22 cellular contexts compared by ENCODE assay signal in genomic region chr6:170038251-170038650, GRCh38.
DNase-seq lines count a peak whose midpoint lies in the region; ATAC-seq, FAIRE-seq and TF ChIP-seq lines count a peak whose summit lies in the region.
"Had no signal": no experiment of that assay in that cellular context is flagged by ENCODE, and none has a peak within 500 bp of the region (broad histone marks: within the 10 kb centered on the region; RNA-seq: fewer than 3 reads in every experiment).

No MANE protein-coding gene starts in this region.

- peak overlapping the region; percentile 34; the same call in 1 of the 2 replicates for H3K27ac Mint-ChIP-seq in WTC11
- H3K27ac Mint-ChIP-seq: activated CD8-positive, alpha-beta T cell treated with anti-CD3 and anti-CD28 coated beads for 36 hours; activated naive CD8-positive, alpha-beta T cell; activated T-cell treated with anti-CD3 and anti-CD28 coated beads, Interleukin-2, amount 50 U/mL, for 24 hours; CD4-positive, alpha-beta T cell; natural killer cell; stimulated activated effector memory CD8-positive, alpha-beta T cell treated with anti-CD3 and anti-CD28 coated beads, Interleukin-12 subunit alpha, Interleukin-12 subunit beta, amount 100 ng/mL, for 72 hours; T-helper 1 cell treated with Interleukin-12 subunit alpha and Interleukin-12 subunit beta and Interleukin-4 antibody, amounts not matched to agents 30 μg/mL and 1 μg/mL, for 36 hours had no signal

- H3K27me3 Mint-ChIP-seq in WTC11 (ENCODE audit: low read depth) = peaks cover 12% of the 10 kb centered on the region; the same call in 1 of the 2 replicates
- H3K27me3 Mint-ChIP-seq: activated CD8-positive, alpha-beta T cell treated with anti-CD3 and anti-CD28 coated beads for 36 hours; activated naive CD8-positive, alpha-beta T cell had no signal

- FAIRE-seq in kidney (lab: Jason Lieb, UNC) = no peak
- no peak for FAIRE-seq in small intestine (lab: Jason Lieb, UNC)
- FAIRE-seq: H54 had no signal

- no peak for TF ChIP-seq CTCF in HEK293 (tag by site-specific recombination; IDR thresholded peaks at IDR 0.05)
- TF ChIP-seq CTCF in WTC11 (IDR thresholded peaks at IDR 0.05) = no peak
- TF ChIP-seq CTCF in kidney (IDR thresholded peaks at IDR 0.05; ENCODE audit: borderline replicate concordance, extremely low read depth, insufficient read depth) = no peak
- TF ChIP-seq CTCF in PC-3 (conservative IDR thresholded peaks at IDR 0.05; ENCODE audit: low read depth, low read length) = no peak

- H3K27ac ChIP-seq in HEK293 (ENCODE audit: extremely low read depth, low read depth, low read length) = no peak overlapping the region
- no peak overlapping the region for H3K27ac ChIP-seq in kidney (ENCODE audit: low read depth in 2 of 2, low read length in 2 of 2)
- H3K27ac ChIP-seq in small intestine (ENCODE audit: low read depth in 1 of 2, low read length in 1 of 2) = peak overlapping the region in 1 of 2 donors; percentile 86
- H3K27ac ChIP-seq in PC-3 (ENCODE audit: low read length) = no peak overlapping the region
- H3K27ac ChIP-seq: dorsolateral prefrontal cortex, upper lobe of left lung, WERI-Rb-1 had no signal

- POLR2A ChIA-PET in HEK293 (lab: Yijun Ruan, JAX) = no interaction called here
- POLR2A ChIA-PET in WTC11 (lab: Charles Lee) = no interaction called here
- POLR2A ChIA-PET in PC-3 (lab: Charles Lee; ENCODE audit: unreplicated experiment) = no interaction called here

- BruUV-seq in PC-3 (replicated peaks; lab: Mats Ljungman, UMichigan) = no TSS peak

- no peaks in the 10 kb centered on the region for H3K9me2 ChIP-seq in PC-3 (replicated peaks; ENCODE audit: low read length)

- peaks cover 28% of the 10 kb centered on the region for H3K9me3 Mint-ChIP-seq in WTC11

- no peak overlapping the region for H3K9ac ChIP-seq in kidney (ENCODE audit: low read length in 2 of 2)
- H3K9ac ChIP-seq in PC-3 (ENCODE audit: low read length) = no peak overlapping the region

- peak; percentile 42; the same call in 1 of the 2 replicates for ATAC-seq in WTC11
- no peak for ATAC-seq in PC-3
- ATAC-seq: activated CD8-positive, alpha-beta T cell treated with anti-CD3 and anti-CD28 coated beads for 36 hours; natural killer cell; stimulated activated effector memory CD8-positive, alpha-beta T cell treated with anti-CD3 and anti-CD28 coated beads, Interleukin-12 subunit alpha, Interleukin-12 subunit beta, amount 100 ng/mL, for 72 hours had no signal

- no peak overlapping the region for H3K4me2 ChIP-seq in PC-3 (ENCODE audit: low read length)

- H3K4me1 ChIP-seq in HEK293 (ENCODE audit: control insufficient read depth, insufficient read depth, low read length) (no peaks in the 10 kb centered on the region), kidney (ENCODE audit: control insufficient read depth in 1 of 2, insufficient read depth in 1 of 2, low read depth in 1 of 2, low read length in 2 of 2) (no peaks in the 10 kb centered on the region), small intestine (ENCODE audit: control insufficient read depth in 2 of 2, insufficient read depth in 1 of 2, low read depth in 1 of 2, low read length in 1 of 2) (no peaks in the 10 kb centered on the region), PC-3 (ENCODE audit: insufficient read depth, low read length) (no peaks in the 10 kb centered on the region)

- H3K36me3 ChIP-seq in HEK293 (ENCODE audit: control insufficient read depth in 2 of 2, insufficient read depth in 1 of 2, low read length in 2 of 2) = no peaks in the 10 kb centered on the region
- no peaks in the 10 kb centered on the region for H3K36me3 ChIP-seq in kidney (ENCODE audit: control insufficient read depth in 1 of 2, insufficient read depth in 2 of 2, low read length in 2 of 2)
- H3K36me3 ChIP-seq in small intestine (ENCODE audit: control insufficient read depth in 2 of 2, insufficient read depth in 2 of 2, low read length in 2 of 2) = no peaks in the 10 kb centered on the region
- H3K36me3 ChIP-seq in PC-3 (ENCODE audit: low read depth, low read length) = no peaks in the 10 kb centered on the region
- H3K36me3 ChIP-seq: upper lobe of left lung, WERI-Rb-1 had no signal

- H3K4me3 ChIP-seq in HEK293 (ENCODE audit: low read depth, low read length) = no peak overlapping the region
- no peak overlapping the region for H3K4me3 ChIP-seq in kidney (ENCODE audit: low read length in 2 of 2)
- no peak overlapping the region for H3K4me3 ChIP-seq in small intestine (ENCODE audit: low read depth in 1 of 2, low read length in 2 of 2)
- H3K4me3 ChIP-seq in PC-3 (ENCODE audit: low read length) = no peak overlapping the region
- H3K4me3 ChIP-seq: dorsolateral prefrontal cortex, upper lobe of left lung had no signal

- CTCF ChIA-PET in HEK293 (lab: Yijun Ruan, JAX) = interaction anchor here (0.7 kb wide), 1 partner anchor 409 kb away, joined by 3 read pairs; no protein-coding TSS in a partner anchor
- CTCF ChIA-PET in WTC11 (lab: Charles Lee) = no interaction called here
- CTCF ChIA-PET in PC-3 (lab: Charles Lee) = no interaction called here

- 50 to 71% (median 65%) methylated on average over 7 of the region's 7 CpGs for WGBS in small intestine, 3 donors

- no peaks in the 10 kb centered on the region for H3F3A ChIP-seq in PC-3 (ENCODE audit: low read length, unreplicated experiment)

- H3K9me3 ChIP-seq in HEK293 (ENCODE audit: control insufficient read depth, insufficient read depth, low read depth, low read length) (no peaks in the 10 kb centered on the region), kidney (ENCODE audit: control insufficient read depth in 1 of 2, low read length in 2 of 2) (peaks cover 0 to 4% of the 10 kb centered on the region in 2 donors), small intestine (ENCODE audit: control insufficient read depth, low read depth) (no peaks in the 10 kb centered on the region), PC-3 (ENCODE audit: low read length) (no peaks in the 10 kb centered on the region)

- no peak overlapping the region for H3K4me3 Mint-ChIP-seq in WTC11
- H3K4me3 Mint-ChIP-seq: activated CD8-positive, alpha-beta T cell treated with anti-CD3 and anti-CD28 coated beads for 36 hours; activated naive CD8-positive, alpha-beta T cell; activated T-cell treated with anti-CD3 and anti-CD28 coated beads, Interleukin-2, amount 50 U/mL, for 24 hours; CD4-positive, alpha-beta T cell; natural killer cell; stimulated activated effector memory CD8-positive, alpha-beta T cell treated with anti-CD3 and anti-CD28 coated beads, Interleukin-12 subunit alpha, Interleukin-12 subunit beta, amount 100 ng/mL, for 72 hours; T-helper 1 cell treated with Interleukin-12 subunit alpha and Interleukin-12 subunit beta and Interleukin-4 antibody, amounts not matched to agents 30 μg/mL and 1 μg/mL, for 36 hours had no signal

- intact Hi-C loops in kidney (cut with DNase I) (no loop called here), PC-3 (cut with micrococcal nuclease) (no loop called here)

- H4K20me1 ChIP-seq in PC-3 (ENCODE audit: low read length) = no peaks in the 10 kb centered on the region

- peaks cover 27% of the 10 kb centered on the region for H3K36me3 Mint-ChIP-seq in WTC11
- H3K36me3 Mint-ChIP-seq: natural killer cell; stimulated activated effector memory CD8-positive, alpha-beta T cell treated with anti-CD3 and anti-CD28 coated beads, Interleukin-12 subunit alpha, Interleukin-12 subunit beta, amount 100 ng/mL, for 72 hours had no signal

- DNase-seq in WTC11 (ENCODE audit: low spot score) = no peak
- DNase-seq in kidney = peak; percentile 53
- DNase-seq in small intestine = peak; percentile 24
- DNase-seq in activated gamma-delta T cell (lab: John Stamatoyannopoulos, UW) = no peak
- DNase-seq in LoVo (ENCODE audit: low spot score) = no peak
- no peak for DNase-seq in PC-3
- DNase-seq: activated CD8-positive, alpha-beta T cell treated with anti-CD3 and anti-CD28 coated beads for 36 hours; activated T-cell treated with anti-CD3 and anti-CD28 coated beads, Interleukin-2, amount 50 U/mL, for 24 hours; erythroblast; natural killer cell; NCI-H2081; NCI-H510A; SIG-M5; WERI-Rb-1 had no signal

- H3K79me2 ChIP-seq in PC-3 (ENCODE audit: low read length) = no peaks in the 10 kb centered on the region

- H3K4me1 Mint-ChIP-seq in WTC11 = peaks cover 59% of the 10 kb centered on the region
- H3K4me1 Mint-ChIP-seq: stimulated activated effector memory CD8-positive, alpha-beta T cell treated with anti-CD3 and anti-CD28 coated beads, Interleukin-12 subunit alpha, Interleukin-12 subunit beta, amount 100 ng/mL, for 72 hours had no signal

- no peak overlapping the region for H2AFZ ChIP-seq in PC-3 (ENCODE audit: low read length)

- H3K27me3 ChIP-seq in small intestine (ENCODE audit: control insufficient read depth in 2 of 2, insufficient read depth in 2 of 2, low read length in 2 of 2) = no peaks in the 10 kb centered on the region
- no peaks in the 10 kb centered on the region for H3K27me3 ChIP-seq in PC-3 (ENCODE audit: low read length)
- H3K27me3 ChIP-seq: dorsolateral prefrontal cortex, upper lobe of left lung had no signal

TF ChIP-seq in HEK293, 187 proteins besides CTCF, POLR2A, EP300 and RAD21:
- peak; percentile 23; the same call in 1 of the 2 replicates for TF ChIP-seq ZIC2 (tag by site-specific recombination; IDR thresholded peaks at IDR 0.05)
- TF ChIP-seq ZEB2 (tag by site-specific recombination; IDR thresholded peaks at IDR 0.05) = no peak
- TF ChIP-seq MYNN (tag by site-specific recombination; IDR thresholded peaks at IDR 0.05; ENCODE audit: borderline replicate concordance) = no peak

TF ChIP-seq in WTC11, 78 proteins besides CTCF, POLR2A, EP300 and RAD21:
- no peak for TF ChIP-seq ZNF671 (CRISPR knock-in tag; IDR thresholded peaks at IDR 0.05)

Comparison
In these comparisons a context has a peak if more than half of its experiments do, and no peak if none do; other contexts are left out.
1. DNase-seq: peak in kidney (single experiment) and small intestine (single experiment); none in WTC11 (single experiment), activated gamma-delta T cell (single experiment), LoVo (single experiment) and PC-3 (single experiment).